ENCODE assay signal across 1 cellular context in genomic region chr1:51518033-51518729, GRCh38.
TF ChIP-seq lines count a peak whose summit lies in the region.

No MANE protein-coding gene starts in this region.

TF ChIP-seq in HepG2, 621 proteins besides CTCF, POLR2A, EP300 and RAD21 (continued from another document and continues in another):
- TF ChIP-seq HBP1 (CRISPR knock-in tag; IDR thresholded peaks at IDR 0.05; ENCODE audit: low read depth) = no peak
- no peak for TF ChIP-seq ELF4 (CRISPR knock-in tag; IDR thresholded peaks at IDR 0.05; ENCODE audit: borderline replicate concordance)
- peak; percentile 67 for TF ChIP-seq HDAC1 (CRISPR knock-in tag; IDR thresholded peaks at IDR 0.05)
- no peak for TF ChIP-seq ATRX (CRISPR knock-in tag; IDR thresholded peaks at IDR 0.05; ENCODE audit: borderline replicate concordance)
- TF ChIP-seq, protein P1, sequence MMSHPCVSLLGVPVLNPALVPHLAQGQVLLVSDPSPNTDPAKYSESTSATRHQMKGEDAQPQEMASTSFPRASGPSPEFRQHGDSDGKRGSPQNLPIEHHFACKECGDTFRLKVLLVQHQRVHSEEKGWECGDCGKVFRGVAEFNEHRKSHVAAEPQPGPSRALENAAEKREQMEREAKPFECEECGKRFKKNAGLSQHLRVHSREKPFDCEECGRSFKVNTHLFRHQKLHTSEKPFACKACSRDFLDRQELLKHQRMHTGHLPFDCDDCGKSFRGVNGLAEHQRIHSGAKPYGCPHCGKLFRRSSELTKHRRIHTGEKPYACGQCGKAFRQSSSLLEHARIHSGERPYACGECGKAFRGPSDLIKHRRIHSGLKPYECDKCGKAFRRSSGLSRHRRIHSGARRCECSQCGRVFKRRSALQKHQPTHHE (CRISPR knock-in tag; IDR thresholded peaks at IDR 0.05; ENCODE audit: borderline replicate concordance) = no peak
- no peak for TF ChIP-seq TAF15 (IDR thresholded peaks at IDR 0.05; ENCODE audit: low read depth, low read length, poor library complexity, severe bottlenecking)
- TF ChIP-seq SIX4 (CRISPR knock-in tag; IDR thresholded peaks at IDR 0.05) = no peak
- no peak for TF ChIP-seq TCF12 (IDR thresholded peaks at IDR 0.05)
- no peak for TF ChIP-seq TCF12 (CRISPR knock-in tag; IDR thresholded peaks at IDR 0.05)
- no peak for TF ChIP-seq TBL1XR1 (IDR thresholded peaks at IDR 0.05; ENCODE audit: borderline replicate concordance, low read length, partially characterized antibody)
- no peak for TF ChIP-seq CENPX (CRISPR knock-in tag; IDR thresholded peaks at IDR 0.05)
- TF ChIP-seq, protein P2, sequence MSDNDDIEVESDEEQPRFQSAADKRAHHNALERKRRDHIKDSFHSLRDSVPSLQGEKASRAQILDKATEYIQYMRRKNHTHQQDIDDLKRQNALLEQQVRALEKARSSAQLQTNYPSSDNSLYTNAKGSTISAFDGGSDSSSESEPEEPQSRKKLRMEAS (IDR thresholded peaks at IDR 0.05) = no peak
- TF ChIP-seq NR2C2 (CRISPR knock-in tag; IDR thresholded peaks at IDR 0.05; ENCODE audit: borderline replicate concordance) = no peak
- TF ChIP-seq CBX5 (CRISPR knock-in tag; IDR thresholded peaks at IDR 0.05; ENCODE audit: borderline replicate concordance) = no peak
- TF ChIP-seq, protein P3, sequence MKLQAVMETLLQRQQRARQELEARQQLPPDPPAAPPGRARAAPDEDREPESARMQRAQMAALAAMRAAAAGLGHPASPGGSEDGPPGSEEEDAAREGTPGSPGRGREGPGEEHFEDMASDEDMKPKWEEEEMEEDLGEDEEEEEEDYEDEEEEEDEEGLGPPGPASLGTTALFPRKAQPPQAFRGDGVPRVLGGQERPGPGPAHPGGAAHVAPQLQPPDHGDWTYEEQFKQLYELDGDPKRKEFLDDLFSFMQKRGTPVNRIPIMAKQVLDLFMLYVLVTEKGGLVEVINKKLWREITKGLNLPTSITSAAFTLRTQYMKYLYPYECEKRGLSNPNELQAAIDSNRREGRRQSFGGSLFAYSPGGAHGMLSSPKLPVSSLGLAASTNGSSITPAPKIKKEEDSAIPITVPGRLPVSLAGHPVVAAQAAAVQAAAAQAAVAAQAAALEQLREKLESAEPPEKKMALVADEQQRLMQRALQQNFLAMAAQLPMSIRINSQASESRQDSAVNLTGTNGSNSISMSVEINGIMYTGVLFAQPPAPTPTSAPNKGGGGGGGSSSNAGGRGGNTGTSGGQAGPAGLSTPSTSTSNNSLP (IDR thresholded peaks at IDR 0.05; ENCODE audit: low read depth, low read length) = no peak
- TF ChIP-seq TFDP1 (CRISPR knock-in tag; IDR thresholded peaks at IDR 0.05; ENCODE audit: borderline replicate concordance) = no peak
- TF ChIP-seq MXI1 (IDR thresholded peaks at IDR 0.05; ENCODE audit: borderline replicate concordance, low read depth, low read length) = peak; percentile 64; the same call in 1 of the 3 replicates
- no peak for TF ChIP-seq MTERF4 (CRISPR knock-in tag; IDR thresholded peaks at IDR 0.05)
- TF ChIP-seq SUZ12 (IDR thresholded peaks at IDR 0.05; ENCODE audit: low read depth, low read length) = no peak
- TF ChIP-seq RORA (CRISPR knock-in tag; IDR thresholded peaks at IDR 0.05) = no peak
- no peak for TF ChIP-seq CREB3 (CRISPR knock-in tag; IDR thresholded peaks at IDR 0.05)
- TF ChIP-seq, protein P4, sequence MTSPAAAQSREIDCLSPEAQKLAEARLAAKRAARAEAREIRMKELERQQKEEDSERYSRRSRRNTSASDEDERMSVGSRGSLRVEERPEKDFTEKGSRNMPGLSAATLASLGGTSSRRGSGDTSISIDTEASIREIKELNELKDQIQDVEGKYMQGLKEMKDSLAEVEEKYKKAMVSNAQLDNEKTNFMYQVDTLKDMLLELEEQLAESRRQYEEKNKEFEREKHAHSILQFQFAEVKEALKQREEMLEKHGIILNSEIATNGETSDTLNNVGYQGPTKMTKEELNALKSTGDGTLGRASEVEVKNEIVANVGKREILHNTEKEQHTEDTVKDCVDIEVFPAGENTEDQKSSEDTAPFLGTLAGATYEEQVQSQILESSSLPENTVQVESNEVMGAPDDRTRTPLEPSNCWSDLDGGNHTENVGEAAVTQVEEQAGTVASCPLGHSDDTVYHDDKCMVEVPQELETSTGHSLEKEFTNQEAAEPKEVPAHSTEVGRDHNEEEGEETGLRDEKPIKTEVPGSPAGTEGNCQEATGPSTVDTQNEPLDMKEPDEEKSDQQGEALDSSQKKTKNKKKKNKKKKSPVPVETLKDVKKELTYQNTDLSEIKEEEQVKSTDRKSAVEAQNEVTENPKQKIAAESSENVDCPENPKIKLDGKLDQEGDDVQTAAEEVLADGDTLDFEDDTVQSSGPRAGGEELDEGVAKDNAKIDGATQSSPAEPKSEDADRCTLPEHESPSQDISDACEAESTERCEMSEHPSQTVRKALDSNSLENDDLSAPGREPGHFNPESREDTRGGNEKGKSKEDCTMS (CRISPR knock-in tag; conservative IDR thresholded peaks at IDR 0.05) = no peak
- 0 out of 2 replicates have a peak, but pooled peaks have one; percentile 27 for TF ChIP-seq BORCS8-MEF2B (CRISPR knock-in tag; IDR thresholded peaks at IDR 0.05)
- TF ChIP-seq PTBP1 (IDR thresholded peaks at IDR 0.05; ENCODE audit: low read depth, low read length, poor library complexity, severe bottlenecking) = no peak
- TF ChIP-seq, protein P5, sequence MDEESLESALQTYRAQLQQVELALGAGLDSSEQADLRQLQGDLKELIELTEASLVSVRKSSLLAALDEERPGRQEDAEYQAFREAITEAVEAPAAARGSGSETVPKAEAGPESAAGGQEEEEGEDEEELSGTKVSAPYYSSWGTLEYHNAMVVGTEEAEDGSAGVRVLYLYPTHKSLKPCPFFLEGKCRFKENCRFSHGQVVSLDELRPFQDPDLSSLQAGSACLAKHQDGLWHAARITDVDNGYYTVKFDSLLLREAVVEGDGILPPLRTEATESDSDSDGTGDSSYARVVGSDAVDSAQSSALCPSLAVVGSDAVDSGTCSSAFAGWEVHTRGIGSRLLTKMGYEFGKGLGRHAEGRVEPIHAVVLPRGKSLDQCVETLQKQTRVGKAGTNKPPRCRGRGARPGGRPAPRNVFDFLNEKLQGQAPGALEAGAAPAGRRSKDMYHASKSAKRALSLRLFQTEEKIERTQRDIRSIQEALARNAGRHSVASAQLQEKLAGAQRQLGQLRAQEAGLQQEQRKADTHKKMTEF (CRISPR knock-in tag; IDR thresholded peaks at IDR 0.05) = peak; percentile 37; the same call in 1 of the 2 replicates
- no peak for TF ChIP-seq ZBTB21 (CRISPR knock-in tag; IDR thresholded peaks at IDR 0.05)
- no peak for TF ChIP-seq KMT2B (CRISPR knock-in tag; IDR thresholded peaks at IDR 0.05)
- no peak for TF ChIP-seq CHD2 (IDR thresholded peaks at IDR 0.05; ENCODE audit: low read depth, low read length)
- TF ChIP-seq ZNF580 (CRISPR knock-in tag; IDR thresholded peaks at IDR 0.05; ENCODE audit: borderline replicate concordance, low read depth) = no peak
- TF ChIP-seq, protein P6, sequence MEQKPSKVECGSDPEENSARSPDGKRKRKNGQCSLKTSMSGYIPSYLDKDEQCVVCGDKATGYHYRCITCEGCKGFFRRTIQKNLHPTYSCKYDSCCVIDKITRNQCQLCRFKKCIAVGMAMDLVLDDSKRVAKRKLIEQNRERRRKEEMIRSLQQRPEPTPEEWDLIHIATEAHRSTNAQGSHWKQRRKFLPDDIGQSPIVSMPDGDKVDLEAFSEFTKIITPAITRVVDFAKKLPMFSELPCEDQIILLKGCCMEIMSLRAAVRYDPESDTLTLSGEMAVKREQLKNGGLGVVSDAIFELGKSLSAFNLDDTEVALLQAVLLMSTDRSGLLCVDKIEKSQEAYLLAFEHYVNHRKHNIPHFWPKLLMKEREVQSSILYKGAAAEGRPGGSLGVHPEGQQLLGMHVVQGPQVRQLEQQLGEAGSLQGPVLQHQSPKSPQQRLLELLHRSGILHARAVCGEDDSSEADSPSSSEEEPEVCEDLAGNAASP (CRISPR knock-in tag; IDR thresholded peaks at IDR 0.05; ENCODE audit: borderline replicate concordance) = no peak
- peak; percentile 38 for TF ChIP-seq RBM22 (optimal IDR thresholded peaks at IDR 0.05; ENCODE audit: low read length)
- TF ChIP-seq ZFP36L1 (CRISPR knock-in tag; IDR thresholded peaks at IDR 0.05) = no peak
- TF ChIP-seq MTA3 (CRISPR knock-in tag; IDR thresholded peaks at IDR 0.05) = no peak
- no peak for TF ChIP-seq ZMAT3 (CRISPR knock-in tag; conservative IDR thresholded peaks at IDR 0.05)
- no peak for TF ChIP-seq ONECUT2 (CRISPR knock-in tag; IDR thresholded peaks at IDR 0.05)
- no peak for TF ChIP-seq GMEB1 (CRISPR knock-in tag; IDR thresholded peaks at IDR 0.05; ENCODE audit: borderline replicate concordance)
- TF ChIP-seq ZNF570 (CRISPR knock-in tag; IDR thresholded peaks at IDR 0.05; ENCODE audit: borderline replicate concordance) = no peak
- no peak for TF ChIP-seq ZNF556 (CRISPR knock-in tag; IDR thresholded peaks at IDR 0.05; ENCODE audit: borderline replicate concordance)
- TF ChIP-seq ZNF75D (CRISPR knock-in tag; IDR thresholded peaks at IDR 0.05; ENCODE audit: borderline replicate concordance) = no peak
- no peak for TF ChIP-seq GABPB1 (CRISPR knock-in tag; IDR thresholded peaks at IDR 0.05)
- TF ChIP-seq KLF9 (CRISPR knock-in tag; IDR thresholded peaks at IDR 0.05; ENCODE audit: low read depth) = no peak
- no peak for TF ChIP-seq ZNF816 (CRISPR knock-in tag; IDR thresholded peaks at IDR 0.05; ENCODE audit: borderline replicate concordance)
- TF ChIP-seq FOXA3 (CRISPR knock-in tag; IDR thresholded peaks at IDR 0.05) = peak; percentile 95
- TF ChIP-seq PHF5A (CRISPR knock-in tag; IDR thresholded peaks at IDR 0.05; ENCODE audit: low read depth, unreplicated experiment) = no peak
- TF ChIP-seq TEAD3 (CRISPR knock-in tag; optimal IDR thresholded peaks at IDR 0.05; ENCODE audit: borderline replicate concordance) = peak; percentile 4
- no peak for TF ChIP-seq ZNF547 (CRISPR knock-in tag; IDR thresholded peaks at IDR 0.05)
- no peak for TF ChIP-seq ZNF724P (CRISPR knock-in tag; IDR thresholded peaks at IDR 0.05; ENCODE audit: borderline replicate concordance)
- no peak for TF ChIP-seq MZF1 (CRISPR knock-in tag; IDR thresholded peaks at IDR 0.05; ENCODE audit: borderline replicate concordance)
- no peak for TF ChIP-seq HOXA9 (CRISPR knock-in tag; IDR thresholded peaks at IDR 0.05; ENCODE audit: borderline replicate concordance)
- TF ChIP-seq ZNF773 (CRISPR knock-in tag; IDR thresholded peaks at IDR 0.05; ENCODE audit: borderline replicate concordance) = no peak
- TF ChIP-seq ZNF615 (CRISPR knock-in tag; IDR thresholded peaks at IDR 0.05; ENCODE audit: borderline replicate concordance) = no peak
